9 cellular contexts compared by ENCODE assay signal in genomic region chr7:98051118-98051744, GRCh38. TPM values are rescaled to one million over a fixed set of nuclear protein-coding genes. Genes with fewer than 3 reads are reported as not detected.
A peak's percentile ranks its signal among the peaks of the same experiment; 100 is the strongest.
DNase-seq lines count a peak whose midpoint lies in the region; ATAC-seq and TF ChIP-seq lines count a peak whose summit lies in the region.
"Had no signal": no experiment of that assay in that cellular context is flagged by ENCODE, and none has a peak within 500 bp of the region (broad histone marks: within the 10 kb centered on the region; RNA-seq: fewer than 3 reads in every experiment).

No MANE protein-coding gene starts in this region.

- no peaks in the 10 kb centered on the region for H3K36me3 Mint-ChIP-seq in T-cell

- POLR2A ChIA-PET in T-cell (lab: Charles Lee), result no interaction called here

- no peak for TF ChIP-seq CTCF in body of pancreas (IDR thresholded peaks at IDR 0.05)
- no peak for TF ChIP-seq CTCF in foreskin fibroblast (IDR thresholded peaks at IDR 0.05; ENCODE audit: low read depth, low read length)

- no peak overlapping the region for H3K27ac ChIP-seq in body of pancreas
- H3K27ac ChIP-seq: thoracic aorta had no signal

- no peaks in the 10 kb centered on the region for H3K9me3 ChIP-seq in body of pancreas
- H3K9me3 ChIP-seq: thoracic aorta had no signal

- H3K9me3 Mint-ChIP-seq in T-cell, result no peaks in the 10 kb centered on the region

- H3K36me3 ChIP-seq in body of pancreas (replicated peaks in 1 of 2; ENCODE audit: insufficient read depth in 1 of 2, low read depth in 2 of 2), result no peaks in the 10 kb centered on the region
- H3K36me3 ChIP-seq: thoracic aorta had no signal

- TF ChIP-seq POLR2A in body of pancreas (IDR thresholded peaks at IDR 0.05), result no peak

- H3K27ac Mint-ChIP-seq in T-cell, result no peak overlapping the region

- DNase-seq in T-cell (peak; percentile 1 to 56 (median 32)), body of pancreas (peak; percentile 19 to 44 (median 28)), D341Med (ENCODE audit: low spot score) (no peak), OCI-M1 (lab: John Stamatoyannopoulos, UW) (no peak), foreskin fibroblast (no peak), SHP77 (lab: John Stamatoyannopoulos, UW) (no peak)
- DNase-seq in stimulated activated CD4-positive, alpha-beta T cell treated with anti-CD3 and anti-CD28 coated beads, Interleukin-1b, Interleukin-23, amount 100 ng/mL, for 1 hour (ENCODE audit: low read depth in 2 of 2), result peak; percentile 6 to 36

- H3K4me3 ChIP-seq in body of pancreas, result no peak overlapping the region
- H3K4me3 ChIP-seq in foreskin fibroblast (ENCODE audit: low read depth in 1 of 2, low read length in 2 of 2), result no peak overlapping the region
- H3K4me3 ChIP-seq: thoracic aorta had no signal

- no peaks in the 10 kb centered on the region for H3K27me3 ChIP-seq in body of pancreas

- H3K4me1 Mint-ChIP-seq in T-cell, result peaks cover 6 to 8% (median 8%) of the 10 kb centered on the region in 3 donors

- CTCF ChIA-PET in T-cell (lab: Charles Lee), result interaction anchor here in 1 of 2 donors (0.6 kb wide), 1 partner anchor 123 kb away, joined by 7 read pairs; no protein-coding TSS in a partner anchor

- H3K4me3 Mint-ChIP-seq in T-cell, result peak overlapping the region in 1 of 3 donors; percentile 46

- peaks cover 3 to 8% of the 10 kb centered on the region in 2 donors for H3K27me3 Mint-ChIP-seq in T-cell

- intact Hi-C loops in body of pancreas (cut with DNase I), result no loop called here

- 15 to 36% methylated on average over 11 to 24 of the region's 24 CpGs for WGBS in body of pancreas, 2 donors

- H3K4me1 ChIP-seq in body of pancreas, result no peaks in the 10 kb centered on the region

- ATAC-seq in HG02884 (IDR thresholded peaks at IDR 0.05; ENCODE audit: unreplicated experiment), result peak; percentile 55
- ATAC-seq in T-cell (replicated peaks in 1 of 4), result peak; percentile 57 to 66 (median 60)
- no peak for ATAC-seq in body of pancreas

RNA-seq across cellular contexts. Expression of gene LMTK2, which starts 55.4 kb away (rescaled TPM):
- total RNA-seq in T-cell (10 to 100 TPM; 15.4 to 26.8 (median 23.4) TPM), body of pancreas (10 to 100 TPM; 19.7 to 23.1 TPM)

Comparison
In these comparisons a context has a peak if more than half of its experiments do, and no peak if none do; other contexts are left out.
1. DNase-seq: peak in T-cell (34 of 34), body of pancreas (4 of 4) and stimulated activated CD4-positive, alpha-beta T cell treated with anti-CD3 and anti-CD28 coated beads, Interleukin-1b, Interleukin-23, amount 100 ng/mL, for 1 hour (2 of 2); none in D341Med (single experiment), OCI-M1 (single experiment), foreskin fibroblast (0 of 2) and SHP77 (0 of 2).